ENCODE assay signal across 21 cellular contexts in the genomic region with DNA sequence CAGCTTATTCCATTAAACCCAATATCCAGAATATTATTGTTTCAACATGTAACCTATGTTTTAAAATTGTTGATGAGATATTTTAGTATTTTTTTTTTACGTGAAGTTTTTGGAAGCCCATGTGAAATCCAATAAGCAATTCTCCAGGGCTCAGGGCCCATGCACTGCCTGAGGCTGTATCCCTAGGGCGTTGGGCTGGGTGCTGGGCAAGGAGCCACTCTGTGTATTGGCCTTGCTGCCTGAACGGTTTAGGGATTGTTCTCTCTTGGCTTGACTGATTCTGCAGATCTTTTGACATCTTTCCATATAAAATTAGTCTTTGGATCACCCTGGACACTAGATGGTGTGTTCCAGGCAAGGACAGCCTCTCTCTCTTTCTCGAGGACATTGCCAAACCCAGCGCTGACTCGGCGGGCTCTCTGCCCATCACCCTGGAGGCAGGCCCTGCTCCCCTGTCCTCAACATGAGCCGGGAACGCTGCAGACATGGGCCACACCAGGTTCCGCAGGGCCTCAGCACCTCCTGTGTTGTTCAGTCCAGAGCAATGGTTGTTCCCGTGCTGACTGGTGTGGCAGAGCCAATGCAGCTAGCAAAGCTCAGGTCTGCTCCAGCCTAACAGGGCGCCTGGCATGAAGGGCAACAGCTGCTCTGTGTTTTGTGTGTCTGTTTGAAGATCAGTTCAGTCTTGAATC.
DNase-seq lines count a peak whose midpoint lies in the region; ATAC-seq, FAIRE-seq and TF ChIP-seq lines count a peak whose summit lies in the region.
"Had no signal": no experiment of that assay in that cellular context is flagged by ENCODE, and none has a peak within 500 bp of the region (broad histone marks: within the 10 kb centered on the region; RNA-seq: fewer than 3 reads in every experiment).

No MANE protein-coding gene starts in this region.

- no peak overlapping the region for H3K9ac ChIP-seq in HepG2 (ENCODE audit: insufficient read depth, low read depth, low read length)

- DNase-seq in NCI-H446 (lab: John Stamatoyannopoulos, UW) = peak; percentile 10 to 56
- DNase-seq in dorsolateral prefrontal cortex = peak in 4 of 10 donors; percentile 8 to 62 (median 34)
- peak; percentile 37 for DNase-seq in medulla oblongata (ENCODE audit: extremely low spot score)
- DNase-seq in thyroid gland = peak; percentile 89 to 92
- DNase-seq in stimulated activated naive CD8-positive, alpha-beta T cell treated with anti-CD3 and anti-CD28 coated beads, Interleukin-15, Interleukin-2, amounts not matched to agents 100 U/mL and 50 U/mL, for 24 hours = no peak
- DNase-seq in HepG2 (ENCODE audit: low spot score) = no peak
- no peak for DNase-seq in GM13977 (ENCODE audit: low spot score)
- DNase-seq: activated B cell treated with CpG ODN at 0.5 μM for 24 hours; activated CD8-positive, alpha-beta T cell treated with anti-CD3 and anti-CD28 coated beads for 36 hours; activated T-cell treated with anti-CD3 and anti-CD28 coated beads, Interleukin-2, amount 50 U/mL, for 4 hours; effector CD8-positive, alpha-beta T cell; HCEC 1CT; MV-4-11; NCI-H2081 treated with DMSO at 0.1 percent for 48 hours; NCI-H524; retina; SHP77; stomach had no signal

- H2AFZ ChIP-seq in HepG2 (ENCODE audit: low read length) = no peak overlapping the region

- no peak for FAIRE-seq in HepG2 (lab: Jason Lieb, UNC)

- BruUV-seq in HepG2 (replicated peaks; lab: Mats Ljungman, UMichigan) = no TSS peak

- intact Hi-C loops in dorsolateral prefrontal cortex (cut with DNase I) (loop anchor here in 1 of 2 donors (5.0 kb wide), 1 partner anchor 63 kb away; no protein-coding TSS in a partner anchor), thyroid gland (cut with DNase I) (no loop called here), HepG2 (cut with micrococcal nuclease; ENCODE audit: unreplicated experiment) (no loop called here)

- in situ Hi-C loops in HepG2 (cut with HindIII; ENCODE audit: extremely low pct_ligation_motif_present, low pct_unique_long_range_greater_than_20kb) (no loop called here), GM13977 (cut with MboI; ENCODE audit: low pct_unique_long_range_greater_than_20kb, low sequenced_read_pairs, unreplicated experiment) (no loop called here)

- H3K27ac ChIP-seq in dorsolateral prefrontal cortex (peak overlapping the region in 33 of 59 donors; percentile 1 to 88 (median 43)), thyroid gland (peak overlapping the region; percentile 60 to 89 (median 74)), HepG2 (ENCODE audit: extremely low read length, insufficient read depth, low read length) (no peak overlapping the region)
- H3K27ac ChIP-seq: breast epithelium, stomach, vagina had no signal

- no peak for TF ChIP-seq POLR2A in thyroid gland (IDR thresholded peaks at IDR 0.05)
- TF ChIP-seq POLR2A in HepG2 (IDR thresholded peaks at IDR 0.05; ENCODE audit: insufficient read depth in 1 of 2, low read depth in 2 of 2, low read length in 2 of 2) = no peak

- no peaks in the 10 kb centered on the region for H4K20me1 ChIP-seq in HepG2 (ENCODE audit: insufficient read depth, low read length)

- no peaks in the 10 kb centered on the region for H3K27me3 ChIP-seq in dorsolateral prefrontal cortex
- H3K27me3 ChIP-seq in thyroid gland = no peaks in the 10 kb centered on the region
- H3K27me3 ChIP-seq in HepG2 (ENCODE audit: control insufficient read depth in 1 of 2, insufficient read depth in 2 of 2, low read length in 2 of 2) = peaks cover 0 to 2% of the 10 kb centered on the region in 2 experiments; a peak in 2 of 5 replicates
- H3K27me3 ChIP-seq: breast epithelium, stomach, vagina had no signal

- ATAC-seq in stimulated activated naive CD8-positive, alpha-beta T cell treated with anti-CD3 and anti-CD28 coated beads, Interleukin-15, Interleukin-2, amounts not matched to agents 100 U/mL and 50 U/mL, for 24 hours = no peak
- no peak for ATAC-seq in HepG2
- ATAC-seq: activated CD8-positive, alpha-beta T cell treated with anti-CD3 and anti-CD28 coated beads for 36 hours; activated T-cell treated with anti-CD3 and anti-CD28 coated beads, Interleukin-2, amount 50 U/mL, for 4 hours had no signal

- POLR2A ChIA-PET in HepG2 (lab: Yijun Ruan, JAX) = no interaction called here

- H3K36me3 ChIP-seq in thyroid gland = no peaks in the 10 kb centered on the region
- no peaks in the 10 kb centered on the region for H3K36me3 ChIP-seq in HepG2 (replicated peaks in 1 of 2; ENCODE audit: control insufficient read depth in 1 of 2, insufficient read depth in 2 of 2, low read length in 2 of 2)
- H3K36me3 ChIP-seq: breast epithelium had no signal

- 32 to 48% methylated on average over 6 to 12 of the region's 12 CpGs for WGBS in thyroid gland, 2 donors
- 46% methylated on average over 10 of the region's 12 CpGs for WGBS in HepG2 (ENCODE audit: low lambda C conversion rate)

- H3K9me3 ChIP-seq in thyroid gland (no peaks in the 10 kb centered on the region), HepG2 (ENCODE audit: low read length) (no peaks in the 10 kb centered on the region)
- H3K9me3 ChIP-seq: breast epithelium, Caco-2, stomach, vagina had no signal

- TF ChIP-seq EP300 in HepG2 (IDR thresholded peaks at IDR 0.05; ENCODE audit: low read depth in 2 of 2, low read length in 2 of 2) (no peak), HepG2 (CRISPR knock-in tag; IDR thresholded peaks at IDR 0.05; ENCODE audit: borderline replicate concordance) (no peak)

- no peak for TF ChIP-seq RAD21 in HepG2 (CRISPR knock-in tag; IDR thresholded peaks at IDR 0.05)

- H3K4me1 ChIP-seq in thyroid gland (peaks cover 29 to 37% of the 10 kb centered on the region in 2 donors), HepG2 (ENCODE audit: insufficient read depth, low read length) (no peaks in the 10 kb centered on the region)
- H3K4me1 ChIP-seq: breast epithelium, Caco-2 had no signal

- no peak overlapping the region for H3K4me2 ChIP-seq in HepG2 (ENCODE audit: low read depth, low read length)

- H3K79me2 ChIP-seq in HepG2 (ENCODE audit: insufficient read depth, low read length) = no peaks in the 10 kb centered on the region

- H3K4me3 ChIP-seq in dorsolateral prefrontal cortex = no peak overlapping the region
- no peak overlapping the region for H3K4me3 ChIP-seq in thyroid gland (replicated peaks in 1 of 3)
- no peak overlapping the region for H3K4me3 ChIP-seq in HepG2 (replicated peaks in 1 of 3; ENCODE audit: insufficient read depth in 1 of 3, low read depth in 2 of 3, low read length in 3 of 3)
- H3K4me3 ChIP-seq: breast epithelium, stomach, vagina had no signal

- TF ChIP-seq CTCF in dorsolateral prefrontal cortex (IDR thresholded peaks at IDR 0.05 in 54 of 56, conservative IDR thresholded peaks at IDR 0.05 in 2 of 56; ENCODE audit: low read depth in 1 of 56, partially characterized antibody in 56 of 56) (no peak), thyroid gland (IDR thresholded peaks at IDR 0.05) (peak in 1 of 6 experiments; percentile 28), HepG2 (CRISPR knock-in tag; IDR thresholded peaks at IDR 0.05) (no peak), GM13977 (IDR thresholded peaks at IDR 0.05; ENCODE audit: extremely low read depth, insufficient read depth, missing control alignments) (no peak)

- CTCF ChIA-PET in HepG2 (lab: Yijun Ruan, JAX; ENCODE audit: low intra/inter-chr PET ratio, low total read pairs) = no interaction called here

TF ChIP-seq in HepG2, 621 proteins besides CTCF, POLR2A, EP300 and RAD21 (continues in another document):
- TF ChIP-seq MED13 (CRISPR knock-in tag; IDR thresholded peaks at IDR 0.05) (no peak), ZNF558 (CRISPR knock-in tag; IDR thresholded peaks at IDR 0.05; ENCODE audit: borderline replicate concordance) (no peak), CENPT (CRISPR knock-in tag; IDR thresholded peaks at IDR 0.05; ENCODE audit: low read depth) (no peak), ZNF549 (CRISPR knock-in tag; IDR thresholded peaks at IDR 0.05) (no peak), ZNF124 (CRISPR knock-in tag; IDR thresholded peaks at IDR 0.05) (no peak), ZNF432 (CRISPR knock-in tag; IDR thresholded peaks at IDR 0.05; ENCODE audit: borderline replicate concordance) (no peak)
- TF ChIP-seq, protein P1, sequence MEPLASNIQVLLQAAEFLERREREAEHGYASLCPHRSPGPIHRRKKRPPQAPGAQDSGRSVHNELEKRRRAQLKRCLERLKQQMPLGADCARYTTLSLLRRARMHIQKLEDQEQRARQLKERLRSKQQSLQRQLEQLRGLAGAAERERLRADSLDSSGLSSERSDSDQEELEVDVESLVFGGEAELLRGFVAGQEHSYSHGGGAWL (CRISPR knock-in tag; IDR thresholded peaks at IDR 0.05) = no peak
- TF ChIP-seq, protein P2, sequence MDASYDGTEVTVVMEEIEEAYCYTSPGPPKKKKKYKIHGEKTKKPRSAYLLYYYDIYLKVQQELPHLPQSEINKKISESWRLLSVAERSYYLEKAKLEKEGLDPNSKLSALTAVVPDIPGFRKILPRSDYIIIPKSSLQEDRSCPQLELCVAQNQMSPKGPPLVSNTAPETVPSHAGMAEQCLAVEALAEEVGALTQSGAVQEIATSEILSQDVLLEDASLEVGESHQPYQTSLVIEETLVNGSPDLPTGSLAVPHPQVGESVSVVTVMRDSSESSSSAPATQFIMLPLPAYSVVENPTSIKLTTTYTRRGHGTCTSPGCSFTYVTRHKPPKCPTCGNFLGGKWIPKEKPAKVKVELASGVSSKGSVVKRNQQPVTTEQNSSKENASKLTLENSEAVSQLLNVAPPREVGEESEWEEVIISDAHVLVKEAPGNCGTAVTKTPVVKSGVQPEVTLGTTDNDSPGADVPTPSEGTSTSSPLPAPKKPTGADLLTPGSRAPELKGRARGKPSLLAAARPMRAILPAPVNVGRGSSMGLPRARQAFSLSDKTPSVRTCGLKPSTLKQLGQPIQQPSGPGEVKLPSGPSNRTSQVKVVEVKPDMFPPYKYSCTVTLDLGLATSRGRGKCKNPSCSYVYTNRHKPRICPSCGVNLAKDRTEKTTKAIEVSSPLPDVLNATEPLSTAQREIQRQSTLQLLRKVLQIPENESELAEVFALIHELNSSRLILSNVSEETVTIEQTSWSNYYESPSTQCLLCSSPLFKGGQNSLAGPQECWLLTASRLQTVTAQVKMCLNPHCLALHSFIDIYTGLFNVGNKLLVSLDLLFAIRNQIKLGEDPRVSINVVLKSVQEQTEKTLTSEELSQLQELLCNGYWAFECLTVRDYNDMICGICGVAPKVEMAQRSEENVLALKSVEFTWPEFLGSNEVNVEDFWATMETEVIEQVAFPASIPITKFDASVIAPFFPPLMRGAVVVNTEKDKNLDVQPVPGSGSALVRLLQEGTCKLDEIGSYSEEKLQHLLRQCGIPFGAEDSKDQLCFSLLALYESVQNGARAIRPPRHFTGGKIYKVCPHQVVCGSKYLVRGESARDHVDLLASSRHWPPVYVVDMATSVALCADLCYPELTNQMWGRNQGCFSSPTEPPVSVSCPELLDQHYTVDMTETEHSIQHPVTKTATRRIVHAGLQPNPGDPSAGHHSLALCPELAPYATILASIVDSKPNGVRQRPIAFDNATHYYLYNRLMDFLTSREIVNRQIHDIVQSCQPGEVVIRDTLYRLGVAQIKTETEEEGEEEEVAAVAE (CRISPR knock-in tag; IDR thresholded peaks at IDR 0.05; ENCODE audit: borderline replicate concordance) = no peak

Comparison
In these comparisons a context has a peak if more than half of its experiments do, and no peak if none do; other contexts are left out.
1. DNase-seq: peak in NCI-H446 (2 of 2), medulla oblongata (single experiment) and thyroid gland (2 of 2); none in stimulated activated naive CD8-positive, alpha-beta T cell treated with anti-CD3 and anti-CD28 coated beads, Interleukin-15, Interleukin-2, amounts not matched to agents 100 U/mL and 50 U/mL, for 24 hours (single experiment), HepG2 (single experiment) and GM13977 (single experiment).